27 cellular contexts compared by ENCODE assay signal in the genomic region with DNA sequence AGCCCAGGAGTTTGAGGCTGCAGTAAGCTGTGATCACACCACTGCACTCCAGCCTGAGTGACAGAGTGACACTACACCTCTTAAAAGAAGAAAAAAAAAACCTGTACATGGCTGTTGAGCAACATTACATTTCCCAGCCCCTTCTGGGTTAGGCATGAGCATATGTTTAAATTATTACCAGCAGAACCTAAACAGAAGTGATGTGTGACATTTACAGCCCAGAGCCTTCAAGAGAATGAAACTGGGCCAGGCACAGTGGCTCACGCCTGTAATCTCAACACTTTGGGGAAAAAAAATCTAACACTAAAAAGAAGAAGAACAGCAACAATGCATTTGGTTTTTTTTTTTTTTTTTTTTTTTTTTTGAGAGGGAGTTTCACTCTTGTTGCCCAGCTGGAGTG.
"Had no signal": no experiment of that assay in that cellular context is flagged by ENCODE, and none has a peak within 500 bp of the region (broad histone marks: within the 10 kb centered on the region; RNA-seq: fewer than 3 reads in every experiment).

No MANE protein-coding gene starts in this region.

- H3K9me3 Mint-ChIP-seq: activated CD4-positive, alpha-beta T cell treated with anti-CD3 and anti-CD28 coated beads, Interleukin-2, amount 10 ng/mL, durations not matched to agents 24 days and 14 days; activated naive CD8-positive, alpha-beta T cell treated with anti-CD3 and anti-CD28 coated beads for 36 hours; activated T-helper 17 cell treated with anti-CD3 and anti-CD28 coated beads, Interleukin-2, amount 50 U/mL, for 72 hours; T-helper 2 cell treated with Interferon-gamma antibody and Interleukin-4, amounts not matched to agents 5 μg/mL and 100 μg/mL, for 36 hours had no signal

- H3K27me3 ChIP-seq: brain microvascular endothelial cell, cardiac muscle cell, SJCRH30 had no signal

- H3K4me3 Mint-ChIP-seq: activated CD4-positive, alpha-beta T cell treated with anti-CD3 and anti-CD28 coated beads, Interleukin-2, amount 10 ng/mL, durations not matched to agents 24 days and 14 days; activated CD8-positive, alpha-beta T cell treated with anti-CD3 and anti-CD28 coated beads for 36 hours; activated naive CD8-positive, alpha-beta T cell treated with anti-CD3 and anti-CD28 coated beads for 36 hours; activated T-cell treated with anti-CD3 and anti-CD28 coated beads, Interleukin-2, amount 50 U/mL, for 72 hours; activated T-helper 17 cell treated with anti-CD3 and anti-CD28 coated beads, Interleukin-2, amount 50 U/mL, for 72 hours; T-helper 2 cell treated with Interferon-gamma antibody and Interleukin-4, amounts not matched to agents 5 μg/mL and 100 μg/mL, for 36 hours had no signal

- H3K9me3 ChIP-seq: SJCRH30 had no signal

- H3K4me3 ChIP-seq: cardiac muscle cell, K562, SJCRH30, SK-N-MC had no signal

- H3K27ac ChIP-seq: brain microvascular endothelial cell, cardiac muscle cell, SJCRH30, SK-N-MC had no signal

- H3K36me3 ChIP-seq: brain microvascular endothelial cell had no signal

- H3K4me1 Mint-ChIP-seq: activated T-helper 17 cell treated with anti-CD3 and anti-CD28 coated beads, Interleukin-2, amount 50 U/mL, for 72 hours had no signal

- ATAC-seq: activated CD8-positive, alpha-beta T cell treated with anti-CD3 and anti-CD28 coated beads for 36 hours; activated T-cell treated with anti-CD3 and anti-CD28 coated beads, Interleukin-2, amount 50 U/mL, for 72 hours; activated T-helper 17 cell treated with anti-CD3 and anti-CD28 coated beads, Interleukin-2, amount 50 U/mL, for 72 hours; K562; Panc1 had no signal

- H3K4me1 ChIP-seq: SJCRH30 had no signal

- H3K27me3 Mint-ChIP-seq: activated CD4-positive, alpha-beta T cell treated with anti-CD3 and anti-CD28 coated beads, Interleukin-2, amount 10 ng/mL, durations not matched to agents 24 days and 14 days; activated CD8-positive, alpha-beta T cell treated with anti-CD3 and anti-CD28 coated beads for 36 hours; activated naive CD8-positive, alpha-beta T cell treated with anti-CD3 and anti-CD28 coated beads for 36 hours; activated T-helper 17 cell treated with anti-CD3 and anti-CD28 coated beads, Interleukin-2, amount 50 U/mL, for 72 hours had no signal

- DNase-seq: activated CD4-positive, alpha-beta T cell treated with anti-CD3 and anti-CD28 coated beads, Interleukin-2, amount 10 ng/mL, durations not matched to agents 24 days and 14 days; activated CD4-positive, alpha-beta T cell treated with anti-CD3 and anti-CD28 coated beads, Interleukin-2, amount 50 U/mL, for 4 hours; activated CD8-positive, alpha-beta T cell treated with anti-CD3 and anti-CD28 coated beads for 36 hours; activated effector memory CD4-positive, alpha-beta T cell treated with anti-CD3 and anti-CD28 coated beads, Interleukin-2, amount 50 U/mL, for 16 hours; activated naive CD4-positive, alpha-beta T cell; activated naive CD4-positive, alpha-beta T cell treated with anti-CD3 and anti-CD28 coated beads, Interleukin-2, amount 50 U/mL, for 16 hours; activated naive CD8-positive, alpha-beta T cell treated with anti-CD3 and anti-CD28 coated beads for 36 hours; activated T-cell treated with anti-CD3 and anti-CD28 coated beads, Interleukin-2, amount 50 U/mL, for 1 hour; activated T-cell treated with anti-CD3 and anti-CD28 coated beads, Interleukin-2, amount 50 U/mL, for 72 hours; amniotic stem cell; aorta; brain microvascular endothelial cell; NCI-H1105; NCI-H1417 treated with DMSO at 0.1 percent for 48 hours; NCI-H1930; NCI-H2081 treated with DMSO at 0.1 percent for 48 hours; NCI-H226; NCI-H446 treated with DMSO at 0.1 percent for 48 hours; NCI-H524; SHP77; SJCRH30 had no signal

- H3K27ac Mint-ChIP-seq: activated CD8-positive, alpha-beta T cell treated with anti-CD3 and anti-CD28 coated beads for 36 hours; activated naive CD8-positive, alpha-beta T cell treated with anti-CD3 and anti-CD28 coated beads for 36 hours; activated T-cell treated with anti-CD3 and anti-CD28 coated beads, Interleukin-2, amount 50 U/mL, for 72 hours had no signal
